In the genomic region with DNA sequence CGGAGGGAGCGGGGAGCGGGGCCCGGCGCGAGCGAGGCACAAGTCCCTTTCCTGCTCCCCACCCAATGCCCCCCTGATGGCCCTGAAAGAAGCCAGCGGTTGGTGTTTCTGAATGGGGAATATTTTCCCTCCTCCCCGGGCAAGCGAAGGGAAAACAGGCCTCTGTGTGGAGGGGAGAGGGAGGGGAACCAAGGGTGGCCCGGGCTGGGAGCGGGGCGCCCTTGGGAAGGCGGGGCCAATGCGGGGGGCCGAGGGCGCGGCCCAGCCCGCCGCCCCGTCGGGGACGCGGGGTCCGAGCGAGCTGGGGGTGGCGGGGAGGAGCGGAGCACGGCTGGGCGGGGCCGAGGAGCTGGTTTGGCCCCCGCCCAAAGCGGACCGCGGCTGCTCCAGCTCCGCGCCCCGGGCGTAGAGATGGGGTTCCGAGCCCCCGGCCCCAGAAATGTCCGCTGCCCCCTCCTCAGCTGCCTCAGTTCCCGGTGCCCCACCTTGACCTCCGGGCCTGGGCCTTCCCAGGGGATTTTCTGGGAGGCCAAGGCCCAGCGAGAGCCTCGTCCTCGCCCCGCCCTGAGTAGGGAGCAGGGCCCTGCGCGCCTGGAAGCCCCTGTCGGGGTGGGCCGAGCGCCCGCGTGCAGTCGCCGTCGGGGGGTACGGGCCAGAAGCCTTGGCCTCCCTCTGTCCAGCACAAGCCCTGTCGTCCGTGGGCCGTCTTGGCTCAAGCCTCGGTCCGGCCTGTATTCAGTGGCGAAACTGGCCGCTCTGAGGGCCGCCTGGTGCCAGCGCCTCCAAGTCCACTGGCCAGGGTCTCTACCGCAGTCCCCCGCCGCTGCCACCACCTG, we compare ENCODE assay signal across 1 cellular context.
TF ChIP-seq lines count a peak whose summit lies in the region.

No MANE protein-coding gene starts in this region.

TF ChIP-seq in liver, 16 proteins besides CTCF, POLR2A, EP300 and RAD21 (continued from another document):
- TF ChIP-seq, protein P1, sequence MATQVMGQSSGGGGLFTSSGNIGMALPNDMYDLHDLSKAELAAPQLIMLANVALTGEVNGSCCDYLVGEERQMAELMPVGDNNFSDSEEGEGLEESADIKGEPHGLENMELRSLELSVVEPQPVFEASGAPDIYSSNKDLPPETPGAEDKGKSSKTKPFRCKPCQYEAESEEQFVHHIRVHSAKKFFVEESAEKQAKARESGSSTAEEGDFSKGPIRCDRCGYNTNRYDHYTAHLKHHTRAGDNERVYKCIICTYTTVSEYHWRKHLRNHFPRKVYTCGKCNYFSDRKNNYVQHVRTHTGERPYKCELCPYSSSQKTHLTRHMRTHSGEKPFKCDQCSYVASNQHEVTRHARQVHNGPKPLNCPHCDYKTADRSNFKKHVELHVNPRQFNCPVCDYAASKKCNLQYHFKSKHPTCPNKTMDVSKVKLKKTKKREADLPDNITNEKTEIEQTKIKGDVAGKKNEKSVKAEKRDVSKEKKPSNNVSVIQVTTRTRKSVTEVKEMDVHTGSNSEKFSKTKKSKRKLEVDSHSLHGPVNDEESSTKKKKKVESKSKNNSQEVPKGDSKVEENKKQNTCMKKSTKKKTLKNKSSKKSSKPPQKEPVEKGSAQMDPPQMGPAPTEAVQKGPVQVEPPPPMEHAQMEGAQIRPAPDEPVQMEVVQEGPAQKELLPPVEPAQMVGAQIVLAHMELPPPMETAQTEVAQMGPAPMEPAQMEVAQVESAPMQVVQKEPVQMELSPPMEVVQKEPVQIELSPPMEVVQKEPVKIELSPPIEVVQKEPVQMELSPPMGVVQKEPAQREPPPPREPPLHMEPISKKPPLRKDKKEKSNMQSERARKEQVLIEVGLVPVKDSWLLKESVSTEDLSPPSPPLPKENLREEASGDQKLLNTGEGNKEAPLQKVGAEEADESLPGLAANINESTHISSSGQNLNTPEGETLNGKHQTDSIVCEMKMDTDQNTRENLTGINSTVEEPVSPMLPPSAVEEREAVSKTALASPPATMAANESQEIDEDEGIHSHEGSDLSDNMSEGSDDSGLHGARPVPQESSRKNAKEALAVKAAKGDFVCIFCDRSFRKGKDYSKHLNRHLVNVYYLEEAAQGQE (IDR thresholded peaks at IDR 0.05): no peak
- TF ChIP-seq YY1 (IDR thresholded peaks at IDR 0.05) (no peak), FOXA2 (IDR thresholded peaks at IDR 0.05) (no peak), HNF4A (conservative IDR thresholded peaks at IDR 0.05) (no peak), JUND (IDR thresholded peaks at IDR 0.05) (no peak)
